In genomic region chr2:26076001-26076587, GRCh38 we compare ENCODE assay signal across 16 cellular contexts. TPM values are rescaled to one million over a fixed set of nuclear protein-coding genes. Genes with fewer than 3 reads are reported as not detected.
DNase-seq lines count a peak whose midpoint lies in the region; ATAC-seq, FAIRE-seq and TF ChIP-seq lines count a peak whose summit lies in the region.
"Had no signal": no experiment of that assay in that cellular context is flagged by ENCODE, and none has a peak within 500 bp of the region (broad histone marks: within the 10 kb centered on the region; RNA-seq: fewer than 3 reads in every experiment).

No MANE protein-coding gene starts in this region.

- TF ChIP-seq CTCF in breast epithelium (IDR thresholded peaks at IDR 0.05) (no peak), PC-3 (conservative IDR thresholded peaks at IDR 0.05; ENCODE audit: low read depth, low read length) (no peak)

- TF ChIP-seq POLR2A in breast epithelium (IDR thresholded peaks at IDR 0.05) = no peak
- TF ChIP-seq POLR2A in GM12892 (IDR thresholded peaks at IDR 0.05; ENCODE audit: low read depth, low read length) = no peak

- H3K27ac ChIP-seq in breast epithelium (peak overlapping the region in 1 of 2 donors; percentile 2), PC-3 (ENCODE audit: low read length) (peak overlapping the region; percentile 40)

- BruUV-seq in PC-3 (replicated peaks; lab: Mats Ljungman, UMichigan) = no TSS peak

- no peaks in the 10 kb centered on the region for H3K27me3 ChIP-seq in breast epithelium
- no peaks in the 10 kb centered on the region for H3K27me3 ChIP-seq in PC-3 (ENCODE audit: low read length)

- no peaks in the 10 kb centered on the region for H4K20me1 ChIP-seq in PC-3 (ENCODE audit: low read length)

- in situ Hi-C loops in T47D (cut with HindIII; ENCODE audit: low pct_unique_long_range_greater_than_20kb, low sequenced_read_pairs) = no loop called here

- CTCF ChIA-PET in PC-3 (lab: Charles Lee) = interaction anchor here (0.8 kb wide), 1 partner anchor 42 kb away, joined by 8 read pairs; the partner anchor contains the start of gene RAB10

- no peak for FAIRE-seq in GM12892 (lab: Jason Lieb, UNC)

- no peaks in the 10 kb centered on the region for H3K36me3 ChIP-seq in breast epithelium
- peaks cover 5% of the 10 kb centered on the region for H3K36me3 ChIP-seq in PC-3 (ENCODE audit: low read depth, low read length)

- intact Hi-C loops in breast epithelium (cut with DNase I; ENCODE audit: low total_unique reads) = no loop called here
- intact Hi-C loops in PC-3 (cut with micrococcal nuclease) = loop anchor here (1.0 to 2.0 kb wide), 2 partner anchors 8 to 41 kb away; partner anchors contain the start of gene RAB10

- H3K4me3 ChIP-seq in breast epithelium = no peak overlapping the region
- H3K4me3 ChIP-seq in PC-3 (ENCODE audit: low read length) = peak overlapping the region; percentile 5; the same call in 1 of the 2 replicates

- H3F3A ChIP-seq in PC-3 (ENCODE audit: low read length, unreplicated experiment) = peaks cover 13% of the 10 kb centered on the region

- H3K4me1 ChIP-seq in breast epithelium (no peaks in the 10 kb centered on the region), PC-3 (ENCODE audit: insufficient read depth, low read length) (peaks cover 81% of the 10 kb centered on the region)

- H3K9ac ChIP-seq in PC-3 (ENCODE audit: low read length) = no peak overlapping the region

- H2AFZ ChIP-seq in PC-3 (ENCODE audit: low read length) = no peak overlapping the region

- H3K4me2 ChIP-seq in PC-3 (ENCODE audit: low read length) = peak overlapping the region; percentile 50

- no peaks in the 10 kb centered on the region for H3K9me2 ChIP-seq in PC-3 (replicated peaks; ENCODE audit: low read length)

- ATAC-seq in PC-3 (peak; percentile 33), GM18520 (IDR thresholded peaks at IDR 0.05; ENCODE audit: unreplicated experiment) (no peak)
- ATAC-seq: activated T-cell treated with anti-CD3 and anti-CD28 coated beads, Interleukin-2, amount 50 U/mL, for 4 hours; left cardiac atrium had no signal

- POLR2A ChIA-PET in PC-3 (lab: Charles Lee; ENCODE audit: unreplicated experiment) = interaction anchor here (0.9 to 1.1 kb wide), 2 partner anchors 12 to 42 kb away, joined by 3 read pairs; no protein-coding TSS in a partner anchor

- H3K9me3 ChIP-seq in breast epithelium = peaks cover 0 to 6% of the 10 kb centered on the region in 2 donors
- peaks cover 4% of the 10 kb centered on the region for H3K9me3 ChIP-seq in PC-3 (ENCODE audit: low read length)

- H3K79me2 ChIP-seq in PC-3 (ENCODE audit: low read length) = peaks cover 98% of the 10 kb centered on the region

- DNase-seq in T47D (ENCODE audit: low read depth in 1 of 2, low spot score in 1 of 2) (peak; percentile 8 to 23), breast epithelium (ENCODE audit: low spot score in 2 of 2) (no peak), PC-3 (peak; percentile 67), left kidney (ENCODE audit: low read depth, low spot score) (peak; percentile 10), superior temporal gyrus (ENCODE audit: extremely low spot score) (no peak), DMS114 treated with DMSO at 0.1 percent for 48 hours (lab: John Stamatoyannopoulos, UW; ENCODE audit: unreplicated experiment) (no peak), GM12892 (ENCODE audit: insufficient read length) (no peak)
- DNase-seq: activated CD4-positive, alpha-beta T cell treated with anti-CD3 and anti-CD28 coated beads, Interleukin-2, amount 50 U/mL, for 48 hours; activated T-cell treated with anti-CD3 and anti-CD28 coated beads, Interleukin-2, amount 50 U/mL, for 4 hours; AML-193; cerebellar nuclear complex; DMS153; HFFc6; left cardiac atrium; stimulated activated CD4-positive, alpha-beta T cell treated with anti-CD3 and anti-CD28 coated beads, Interleukin-2, amount 100 ng/mL, for 24 hours had no signal

RNA-seq across cellular contexts. Expression of gene RAB10, which starts 42.2 kb away (rescaled TPM):
- total RNA-seq in breast epithelium = 100 to 1,000 TPM in 2 of 3 donors, 10 to 100 TPM in 1; 82.6 to 101 (median 100) TPM
- total RNA-seq in PC-3 (2014; rRNA removed) = 138 and 149 TPM in 2 replicates
- 68.0 TPM for polyA plus RNA-seq in GM12892 (2012; ENCODE audit: missing spikeins)

Comparison
In these comparisons a context has a peak if more than half of its experiments do, and no peak if none do; other contexts are left out.
1. DNase-seq: peak in T47D (2 of 2), PC-3 (single experiment) and left kidney (single experiment); none in breast epithelium (0 of 2), superior temporal gyrus (single experiment), DMS114 treated with DMSO at 0.1 percent for 48 hours (single experiment) and GM12892 (single experiment).